ENCODE assay signal across 24 cellular contexts in genomic region chr1:239283229-239283628, GRCh38.
"Had no signal": no experiment of that assay in that cellular context is flagged by ENCODE, and none has a peak within 500 bp of the region (broad histone marks: within the 10 kb centered on the region; RNA-seq: fewer than 3 reads in every experiment).

No MANE protein-coding gene starts in this region.

- DNase-seq: colonic mucosa; cortex of kidney; dermis blood vessel endothelial cell; dorsolateral prefrontal cortex; effector CD4-positive, alpha-beta T cell; effector CD8-positive, alpha-beta T cell; effector memory CD4-positive, alpha-beta T cell; effector memory CD8-positive, alpha-beta T cell; endodermal cell; erythroblast; esophagus squamous epithelium; foreskin fibroblast; foreskin keratinocyte; foreskin melanocyte; gastrocnemius medialis; glutamatergic neuron; head of caudate nucleus; heart left ventricle; heart right ventricle had no signal

- H3K36me3 ChIP-seq: colonic mucosa, esophagus muscularis mucosa, esophagus squamous epithelium, gastrocnemius medialis, gastroesophageal sphincter, heart left ventricle, heart right ventricle had no signal

- H3K27me3 ChIP-seq: colonic mucosa, dorsolateral prefrontal cortex, esophagus muscularis mucosa, esophagus squamous epithelium, foreskin keratinocyte, gastrocnemius medialis, gastroesophageal sphincter, heart left ventricle, heart right ventricle had no signal

- H3K4me3 ChIP-seq: colonic mucosa, coronary artery, dorsolateral prefrontal cortex, esophagus muscularis mucosa, esophagus squamous epithelium, gastrocnemius medialis, gastroesophageal sphincter, heart left ventricle, heart right ventricle had no signal

- H3K9me3 ChIP-seq: colonic mucosa, esophagus muscularis mucosa, esophagus squamous epithelium, gastrocnemius medialis, gastroesophageal sphincter, heart left ventricle, heart right ventricle had no signal

- ATAC-seq: effector memory CD8-positive, alpha-beta T cell; esophagus mucosa; foreskin keratinocyte; gastrocnemius medialis; gastroesophageal sphincter; heart left ventricle; heart right ventricle had no signal

- H3K27ac ChIP-seq: colonic mucosa, coronary artery, dorsolateral prefrontal cortex, epithelial cell of prostate, esophagus muscularis mucosa, esophagus squamous epithelium, foreskin keratinocyte, gastrocnemius medialis, gastroesophageal sphincter, heart left ventricle, heart right ventricle had no signal
